Comparison of ENCODE assay signal across 8 cellular contexts in the genomic region with DNA sequence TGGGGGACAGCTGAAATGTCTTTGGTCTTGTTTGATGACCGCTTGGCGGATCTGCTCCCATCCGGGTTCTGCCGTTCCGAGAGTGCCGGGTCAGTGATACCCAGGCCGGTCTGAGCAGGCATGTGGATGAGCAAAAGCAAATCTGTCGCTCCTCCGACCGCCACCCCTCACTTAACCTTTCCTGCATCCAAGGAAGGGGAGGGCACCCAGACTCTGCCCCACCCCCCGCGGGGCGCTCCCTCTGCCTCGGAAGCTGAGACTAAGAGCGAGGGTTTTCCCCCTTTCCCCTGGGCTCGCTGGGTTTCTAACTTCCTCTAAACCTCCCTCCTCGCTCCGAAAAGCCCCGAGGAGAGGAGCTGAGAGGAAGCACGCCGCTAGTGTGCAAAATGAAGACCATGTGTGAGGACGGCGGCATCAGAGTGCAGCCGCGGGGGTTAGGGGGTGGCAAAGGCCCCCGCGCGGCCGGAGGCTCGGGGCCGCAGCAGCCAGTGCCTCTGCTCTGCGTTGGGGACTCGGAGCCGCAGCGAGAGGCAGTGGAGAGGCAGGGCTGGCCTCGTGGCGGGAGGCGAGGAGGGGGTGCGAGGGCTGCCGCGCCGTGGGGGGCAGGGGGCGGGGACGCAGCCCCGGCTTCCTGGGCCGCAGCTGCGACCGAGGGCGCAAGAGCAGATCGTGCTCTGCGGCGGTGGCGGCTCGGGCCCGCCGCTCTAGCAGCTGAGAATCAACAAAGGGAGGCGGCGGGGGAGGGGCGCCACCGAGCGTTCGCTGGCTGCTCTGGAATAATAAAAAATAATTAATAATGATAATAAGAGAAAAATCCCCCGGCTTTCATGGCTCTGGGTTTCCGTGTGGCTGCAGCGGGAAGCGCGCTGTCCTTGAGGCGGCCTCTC. TPM values are rescaled to one million over a fixed set of nuclear protein-coding genes. Genes with fewer than 3 reads are reported as not detected.
DNase-seq lines count a peak whose midpoint lies in the region; ATAC-seq, FAIRE-seq and TF ChIP-seq lines count a peak whose summit lies in the region.

No MANE protein-coding gene starts in this region.

- H3K36me3 ChIP-seq in esophagus squamous epithelium (no peaks in the 10 kb centered on the region), vagina (no peaks in the 10 kb centered on the region)

- H3K9me3 Mint-ChIP-seq in activated CD8-positive, alpha-beta T cell treated with anti-CD3 and anti-CD28 coated beads, Interleukin-2, amount 10 ng/mL, durations not matched to agents 7 days and 5 days (ENCODE audit: insufficient read depth): no peaks in the 10 kb centered on the region
- H3K9me3 Mint-ChIP-seq in natural killer cell: no peaks in the 10 kb centered on the region

- TF ChIP-seq CTCF in esophagus squamous epithelium (IDR thresholded peaks at IDR 0.05) (peak in 2 of 6 experiments; percentile 11 to 24), natural killer cell (IDR thresholded peaks at IDR 0.05) (no peak), vagina (IDR thresholded peaks at IDR 0.05) (peak in 1 of 3 experiments; percentile 39)

- H3K4me1 ChIP-seq in esophagus squamous epithelium (peaks cover 8 to 57% (median 38%) of the 10 kb centered on the region in 3 donors), vagina (peaks cover 39% of the 10 kb centered on the region)

- peak; percentile 36 for TF ChIP-seq POLR2A in H54 (IDR thresholded peaks at IDR 0.05; ENCODE audit: low read depth, low read length)
- TF ChIP-seq POLR2A in esophagus squamous epithelium (IDR thresholded peaks at IDR 0.05): no peak
- TF ChIP-seq POLR2A in vagina (IDR thresholded peaks at IDR 0.05): no peak

- H3K9me3 ChIP-seq in esophagus squamous epithelium: no peaks in the 10 kb centered on the region
- no peaks in the 10 kb centered on the region for H3K9me3 ChIP-seq in vagina

- intact Hi-C loops in esophagus squamous epithelium (cut with DNase I) (loop anchor here (5.0 kb wide), 1 partner anchor 61 kb away; no protein-coding TSS in a partner anchor), natural killer cell (cut with micrococcal nuclease) (loop anchor here (5.0 kb wide), 3 partner anchors 56 to 341 kb away; partner anchors contain the start of gene BCOR), vagina (cut with DNase I) (loop anchor here (5.0 to 10.0 kb wide), 2 partner anchors 46 to 249 kb away; no protein-coding TSS in a partner anchor)

- H3K27me3 ChIP-seq in esophagus squamous epithelium (peaks cover 0 to 11% (median 0%) of the 10 kb centered on the region in 4 donors), vagina (peaks cover 9% of the 10 kb centered on the region)

- peaks cover 27% of the 10 kb centered on the region for H3K4me1 Mint-ChIP-seq in activated CD8-positive, alpha-beta T cell treated with anti-CD3 and anti-CD28 coated beads, Interleukin-2, amount 10 ng/mL, durations not matched to agents 7 days and 5 days (ENCODE audit: low read depth)
- H3K4me1 Mint-ChIP-seq in natural killer cell: peaks cover 8 to 17% of the 10 kb centered on the region in 2 donors

- H3K4me3 Mint-ChIP-seq in activated CD8-positive, alpha-beta T cell treated with anti-CD3 and anti-CD28 coated beads, Interleukin-2, amount 10 ng/mL, durations not matched to agents 7 days and 5 days: peak overlapping the region; percentile 69
- H3K4me3 Mint-ChIP-seq in natural killer cell: peak overlapping the region; percentile 85

- no peaks in the 10 kb centered on the region for H3K27me3 Mint-ChIP-seq in activated CD8-positive, alpha-beta T cell treated with anti-CD3 and anti-CD28 coated beads, Interleukin-2, amount 10 ng/mL, durations not matched to agents 7 days and 5 days (ENCODE audit: low read depth)
- peaks cover 6 to 19% of the 10 kb centered on the region in 2 donors for H3K27me3 Mint-ChIP-seq in natural killer cell (ENCODE audit: low read depth in 2 of 2)

- POLR2A ChIA-PET in activated CD8-positive, alpha-beta T cell treated with anti-CD3 and anti-CD28 coated beads, Interleukin-2, amount 10 ng/mL, durations not matched to agents 7 days and 5 days (lab: Charles Lee): interaction anchor here (0.6 to 2.8 kb wide), 11 partner anchors 9 to 265 kb away, joined by 3 to 31 read pairs (median 4); partner anchors contain the start of gene BCOR

- no peak for FAIRE-seq in H54 (lab: Jason Lieb, UNC)

- ATAC-seq in activated CD8-positive, alpha-beta T cell treated with anti-CD3 and anti-CD28 coated beads, Interleukin-2, amount 10 ng/mL, durations not matched to agents 7 days and 5 days: peak; percentile 31
- peak; percentile 52 to 62 (median 57) for ATAC-seq in natural killer cell

- CTCF ChIA-PET in activated CD8-positive, alpha-beta T cell treated with anti-CD3 and anti-CD28 coated beads, Interleukin-2, amount 10 ng/mL, durations not matched to agents 7 days and 5 days (lab: Charles Lee): interaction anchor here (0.9 to 1.1 kb wide), 3 partner anchors 11 to 56 kb away, joined by 3 to 4 read pairs (median 3); partner anchors contain the start of gene BCOR

- 0 to 13% methylated on average over 1 to 30 of the region's 68 CpGs for WGBS in esophagus squamous epithelium, 2 donors

- peak overlapping the region; percentile 61 to 78 (median 64) for H3K27ac ChIP-seq in esophagus squamous epithelium
- H3K27ac ChIP-seq in vagina: peak overlapping the region; percentile 49

- DNase-seq in GM03348 (ENCODE audit: low spot score) (peak; percentile 41), H54 (ENCODE audit: insufficient read length, low spot score) (peak; percentile 39), NCI-H2227 (lab: John Stamatoyannopoulos, UW; ENCODE audit: unreplicated experiment) (peak; percentile 90), esophagus squamous epithelium (lab: John Stamatoyannopoulos, UW) (peak; percentile 3), natural killer cell (no peak), vagina (ENCODE audit: extremely low spot score in 2 of 2) (no peak), epidermal melanocyte (ENCODE audit: insufficient read length, low spot score) (no peak)
- peak; percentile 64 for DNase-seq in activated CD8-positive, alpha-beta T cell treated with anti-CD3 and anti-CD28 coated beads, Interleukin-2, amount 10 ng/mL, durations not matched to agents 7 days and 5 days

- H3K36me3 Mint-ChIP-seq in activated CD8-positive, alpha-beta T cell treated with anti-CD3 and anti-CD28 coated beads, Interleukin-2, amount 10 ng/mL, durations not matched to agents 7 days and 5 days (ENCODE audit: low read depth): no peaks in the 10 kb centered on the region
- H3K36me3 Mint-ChIP-seq in natural killer cell: no peaks in the 10 kb centered on the region

- H3K27ac Mint-ChIP-seq in activated CD8-positive, alpha-beta T cell treated with anti-CD3 and anti-CD28 coated beads, Interleukin-2, amount 10 ng/mL, durations not matched to agents 7 days and 5 days: no peak overlapping the region
- peak overlapping the region in 1 of 2 donors; percentile 63 for H3K27ac Mint-ChIP-seq in natural killer cell

- H3K4me3 ChIP-seq in esophagus squamous epithelium: peak overlapping the region; percentile 36 to 62 (median 49)
- peak overlapping the region; percentile 37 to 42 for H3K4me3 ChIP-seq in vagina

RNA-seq across cellular contexts. Expression of gene BCOR, which starts 55.8 kb away (rescaled TPM):
- 10 to 100 TPM; 41.5 to 45.5 TPM for total RNA-seq in activated CD8-positive, alpha-beta T cell treated with anti-CD3 and anti-CD28 coated beads, Interleukin-2, amount 10 ng/mL, durations not matched to agents 7 days and 5 days
- total RNA-seq in esophagus squamous epithelium: 10 to 100 TPM; 12.0 to 20.1 (median 17.4) TPM
- total RNA-seq in natural killer cell: 10 to 100 TPM; 20.0 to 35.2 (median 29.2) TPM
- 19.9 TPM for total RNA-seq in vagina

Comparison
In these comparisons a context has a peak if more than half of its experiments do, and no peak if none do; other contexts are left out.
1. DNase-seq: peak in GM03348 (single experiment), H54 (single experiment), NCI-H2227 (single experiment), activated CD8-positive, alpha-beta T cell treated with anti-CD3 and anti-CD28 coated beads, Interleukin-2, amount 10 ng/mL, durations not matched to agents 7 days and 5 days (single experiment) and esophagus squamous epithelium (single experiment); none in natural killer cell (single experiment), vagina (0 of 2) and epidermal melanocyte (single experiment).